ENCODE assay signal across 7 cellular contexts in the genomic region with DNA sequence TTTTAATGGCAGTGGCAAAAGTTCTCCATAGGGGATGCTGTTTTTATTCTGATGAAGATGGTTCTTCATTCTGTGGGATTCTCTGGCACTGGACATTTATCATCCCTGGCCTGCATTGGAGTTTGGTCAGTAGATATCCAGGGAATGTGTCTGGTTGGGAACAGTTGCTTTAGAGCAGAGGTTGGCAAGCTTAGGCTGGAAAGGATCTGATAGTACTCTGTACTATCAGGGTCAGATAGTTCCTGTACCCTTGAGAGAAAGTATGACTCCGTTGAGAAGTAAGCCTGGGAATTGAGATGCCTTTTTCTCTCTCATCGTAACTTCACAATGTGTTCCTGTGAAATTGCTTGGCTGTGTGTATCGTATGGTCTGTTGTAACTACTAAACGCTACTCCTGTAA.
"Had no signal": no experiment of that assay in that cellular context is flagged by ENCODE, and none has a peak within 500 bp of the region (broad histone marks: within the 10 kb centered on the region; RNA-seq: fewer than 3 reads in every experiment).

No MANE protein-coding gene starts in this region.

- H3K27ac Mint-ChIP-seq: H9, IgD-negative memory B cell had no signal

- H3K27me3 Mint-ChIP-seq: IgD-negative memory B cell had no signal

- H2AFZ ChIP-seq: GM23248 had no signal

- H3K4me1 Mint-ChIP-seq: H9, IgD-negative memory B cell had no signal

- H3K9me3 Mint-ChIP-seq: H9 had no signal

- H3K4me3 ChIP-seq: GM23248 had no signal

- DNase-seq: GOT3, H9, HCEC 1CT, KBM-7 had no signal

- H3K4me3 Mint-ChIP-seq: H9, IgD-negative memory B cell had no signal

- H3K9ac ChIP-seq: GM23248 had no signal

- H3K36me3 Mint-ChIP-seq: IgD-negative memory B cell had no signal

- H3K27ac ChIP-seq: GM23248, HL-60 had no signal
